1 cellular context compared by ENCODE assay signal in genomic region chr1:51878307-51878615, GRCh38.
TF ChIP-seq lines count a peak whose summit lies in the region.

No MANE protein-coding gene starts in this region.

TF ChIP-seq in HepG2, 621 proteins besides CTCF, POLR2A, EP300 and RAD21 (continued from another document and continues in another):
- TF ChIP-seq TEF (CRISPR knock-in tag; IDR thresholded peaks at IDR 0.05): no peak
- TF ChIP-seq, protein P1, sequence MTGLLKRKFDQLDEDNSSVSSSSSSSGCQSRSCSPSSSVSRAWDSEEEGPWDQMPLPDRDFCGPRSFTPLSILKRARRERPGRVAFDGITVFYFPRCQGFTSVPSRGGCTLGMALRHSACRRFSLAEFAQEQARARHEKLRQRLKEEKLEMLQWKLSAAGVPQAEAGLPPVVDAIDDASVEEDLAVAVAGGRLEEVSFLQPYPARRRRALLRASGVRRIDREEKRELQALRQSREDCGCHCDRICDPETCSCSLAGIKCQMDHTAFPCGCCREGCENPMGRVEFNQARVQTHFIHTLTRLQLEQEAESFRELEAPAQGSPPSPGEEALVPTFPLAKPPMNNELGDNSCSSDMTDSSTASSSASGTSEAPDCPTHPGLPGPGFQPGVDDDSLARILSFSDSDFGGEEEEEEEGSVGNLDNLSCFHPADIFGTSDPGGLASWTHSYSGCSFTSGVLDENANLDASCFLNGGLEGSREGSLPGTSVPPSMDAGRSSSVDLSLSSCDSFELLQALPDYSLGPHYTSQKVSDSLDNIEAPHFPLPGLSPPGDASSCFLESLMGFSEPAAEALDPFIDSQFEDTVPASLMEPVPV (CRISPR knock-in tag; IDR thresholded peaks at IDR 0.05): no peak
- TF ChIP-seq TFE3 (CRISPR knock-in tag; IDR thresholded peaks at IDR 0.05): no peak; the same call in 1 of the 2 replicates
- TF ChIP-seq KIAA2018 (CRISPR knock-in tag; IDR thresholded peaks at IDR 0.05; ENCODE audit: borderline replicate concordance): no peak
- TF ChIP-seq, protein P2, sequence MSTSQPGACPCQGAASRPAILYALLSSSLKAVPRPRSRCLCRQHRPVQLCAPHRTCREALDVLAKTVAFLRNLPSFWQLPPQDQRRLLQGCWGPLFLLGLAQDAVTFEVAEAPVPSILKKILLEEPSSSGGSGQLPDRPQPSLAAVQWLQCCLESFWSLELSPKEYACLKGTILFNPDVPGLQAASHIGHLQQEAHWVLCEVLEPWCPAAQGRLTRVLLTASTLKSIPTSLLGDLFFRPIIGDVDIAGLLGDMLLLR (CRISPR knock-in tag; IDR thresholded peaks at IDR 0.05): no peak
- TF ChIP-seq, protein P3, sequence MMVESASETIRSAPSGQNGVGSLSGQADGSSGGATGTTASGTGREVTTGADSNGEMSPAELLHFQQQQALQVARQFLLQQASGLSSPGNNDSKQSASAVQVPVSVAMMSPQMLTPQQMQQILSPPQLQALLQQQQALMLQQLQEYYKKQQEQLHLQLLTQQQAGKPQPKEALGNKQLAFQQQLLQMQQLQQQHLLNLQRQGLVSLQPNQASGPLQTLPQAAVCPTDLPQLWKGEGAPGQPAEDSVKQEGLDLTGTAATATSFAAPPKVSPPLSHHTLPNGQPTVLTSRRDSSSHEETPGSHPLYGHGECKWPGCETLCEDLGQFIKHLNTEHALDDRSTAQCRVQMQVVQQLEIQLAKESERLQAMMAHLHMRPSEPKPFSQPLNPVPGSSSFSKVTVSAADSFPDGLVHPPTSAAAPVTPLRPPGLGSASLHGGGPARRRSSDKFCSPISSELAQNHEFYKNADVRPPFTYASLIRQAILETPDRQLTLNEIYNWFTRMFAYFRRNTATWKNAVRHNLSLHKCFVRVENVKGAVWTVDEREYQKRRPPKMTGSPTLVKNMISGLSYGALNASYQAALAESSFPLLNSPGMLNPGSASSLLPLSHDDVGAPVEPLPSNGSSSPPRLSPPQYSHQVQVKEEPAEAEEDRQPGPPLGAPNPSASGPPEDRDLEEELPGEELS (CRISPR knock-in tag; IDR thresholded peaks at IDR 0.05): no peak
- TF ChIP-seq HOXA3 (CRISPR knock-in tag; IDR thresholded peaks at IDR 0.05): no peak
- TF ChIP-seq, protein P4, sequence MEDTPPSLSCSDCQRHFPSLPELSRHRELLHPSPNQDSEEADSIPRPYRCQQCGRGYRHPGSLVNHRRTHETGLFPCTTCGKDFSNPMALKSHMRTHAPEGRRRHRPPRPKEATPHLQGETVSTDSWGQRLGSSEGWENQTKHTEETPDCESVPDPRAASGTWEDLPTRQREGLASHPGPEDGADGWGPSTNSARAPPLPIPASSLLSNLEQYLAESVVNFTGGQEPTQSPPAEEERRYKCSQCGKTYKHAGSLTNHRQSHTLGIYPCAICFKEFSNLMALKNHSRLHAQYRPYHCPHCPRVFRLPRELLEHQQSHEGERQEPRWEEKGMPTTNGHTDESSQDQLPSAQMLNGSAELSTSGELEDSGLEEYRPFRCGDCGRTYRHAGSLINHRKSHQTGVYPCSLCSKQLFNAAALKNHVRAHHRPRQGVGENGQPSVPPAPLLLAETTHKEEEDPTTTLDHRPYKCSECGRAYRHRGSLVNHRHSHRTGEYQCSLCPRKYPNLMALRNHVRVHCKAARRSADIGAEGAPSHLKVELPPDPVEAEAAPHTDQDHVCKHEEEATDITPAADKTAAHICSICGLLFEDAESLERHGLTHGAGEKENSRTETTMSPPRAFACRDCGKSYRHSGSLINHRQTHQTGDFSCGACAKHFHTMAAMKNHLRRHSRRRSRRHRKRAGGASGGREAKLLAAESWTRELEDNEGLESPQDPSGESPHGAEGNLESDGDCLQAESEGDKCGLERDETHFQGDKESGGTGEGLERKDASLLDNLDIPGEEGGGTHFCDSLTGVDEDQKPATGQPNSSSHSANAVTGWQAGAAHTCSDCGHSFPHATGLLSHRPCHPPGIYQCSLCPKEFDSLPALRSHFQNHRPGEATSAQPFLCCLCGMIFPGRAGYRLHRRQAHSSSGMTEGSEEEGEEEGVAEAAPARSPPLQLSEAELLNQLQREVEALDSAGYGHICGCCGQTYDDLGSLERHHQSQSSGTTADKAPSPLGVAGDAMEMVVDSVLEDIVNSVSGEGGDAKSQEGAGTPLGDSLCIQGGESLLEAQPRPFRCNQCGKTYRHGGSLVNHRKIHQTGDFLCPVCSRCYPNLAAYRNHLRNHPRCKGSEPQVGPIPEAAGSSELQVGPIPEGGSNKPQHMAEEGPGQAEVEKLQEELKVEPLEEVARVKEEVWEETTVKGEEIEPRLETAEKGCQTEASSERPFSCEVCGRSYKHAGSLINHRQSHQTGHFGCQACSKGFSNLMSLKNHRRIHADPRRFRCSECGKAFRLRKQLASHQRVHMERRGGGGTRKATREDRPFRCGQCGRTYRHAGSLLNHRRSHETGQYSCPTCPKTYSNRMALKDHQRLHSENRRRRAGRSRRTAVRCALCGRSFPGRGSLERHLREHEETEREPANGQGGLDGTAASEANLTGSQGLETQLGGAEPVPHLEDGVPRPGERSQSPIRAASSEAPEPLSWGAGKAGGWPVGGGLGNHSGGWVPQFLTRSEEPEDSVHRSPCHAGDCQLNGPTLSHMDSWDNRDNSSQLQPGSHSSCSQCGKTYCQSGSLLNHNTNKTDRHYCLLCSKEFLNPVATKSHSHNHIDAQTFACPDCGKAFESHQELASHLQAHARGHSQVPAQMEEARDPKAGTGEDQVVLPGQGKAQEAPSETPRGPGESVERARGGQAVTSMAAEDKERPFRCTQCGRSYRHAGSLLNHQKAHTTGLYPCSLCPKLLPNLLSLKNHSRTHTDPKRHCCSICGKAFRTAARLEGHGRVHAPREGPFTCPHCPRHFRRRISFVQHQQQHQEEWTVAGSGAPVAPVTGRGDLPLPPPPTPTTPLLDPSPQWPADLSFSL (CRISPR knock-in tag; IDR thresholded peaks at IDR 0.05): no peak
- 0 out of 2 replicates have a peak, but pooled peaks have one; percentile 20 for TF ChIP-seq MEF2D (CRISPR knock-in tag; IDR thresholded peaks at IDR 0.05)
- TF ChIP-seq ZNF512B (CRISPR knock-in tag; IDR thresholded peaks at IDR 0.05; ENCODE audit: borderline replicate concordance): 0 out of 2 replicates have a peak, but pooled peaks have one; percentile 80
- no peak for TF ChIP-seq ZNF879 (CRISPR knock-in tag; IDR thresholded peaks at IDR 0.05)
- TF ChIP-seq TBP (CRISPR knock-in tag; IDR thresholded peaks at IDR 0.05): no peak
- no peak for TF ChIP-seq SOX13 (IDR thresholded peaks at IDR 0.05)
- TF ChIP-seq SOX13 (CRISPR knock-in tag; conservative IDR thresholded peaks at IDR 0.05 in 1 of 2, IDR thresholded peaks at IDR 0.05 in 1 of 2): no peak
- TF ChIP-seq, protein P5, sequence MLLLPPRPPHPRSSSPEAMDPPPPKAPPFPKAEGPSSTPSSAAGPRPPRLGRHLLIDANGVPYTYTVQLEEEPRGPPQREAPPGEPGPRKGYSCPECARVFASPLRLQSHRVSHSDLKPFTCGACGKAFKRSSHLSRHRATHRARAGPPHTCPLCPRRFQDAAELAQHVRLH (CRISPR knock-in tag; IDR thresholded peaks at IDR 0.05; ENCODE audit: borderline replicate concordance, low read depth): no peak
- no peak for TF ChIP-seq PHB2 (IDR thresholded peaks at IDR 0.05; ENCODE audit: partially characterized antibody)
- TF ChIP-seq ZNF672 (CRISPR knock-in tag; IDR thresholded peaks at IDR 0.05): no peak
- peak; percentile 48; the same call in 1 of the 2 replicates for TF ChIP-seq ZNF800 (CRISPR knock-in tag; IDR thresholded peaks at IDR 0.05)
- TF ChIP-seq HOXD1 (CRISPR knock-in tag; IDR thresholded peaks at IDR 0.05): peak; percentile 66; the same call in 1 of the 2 replicates
